In genomic region chrX:131501556-131501955, GRCh38 we compare ENCODE assay signal across 19 cellular contexts. TPM values are rescaled to one million over a fixed set of nuclear protein-coding genes. Genes with fewer than 3 reads are reported as not detected.
"Had no signal": no experiment of that assay in that cellular context is flagged by ENCODE, and none has a peak within 500 bp of the region (broad histone marks: within the 10 kb centered on the region; RNA-seq: fewer than 3 reads in every experiment).

No MANE protein-coding gene starts in this region.

RNA-seq across cellular contexts. Expression of gene OR13H1, which starts 42.3 kb away (rescaled TPM):
- total RNA-seq: activated B cell treated with CpG ODN at 0.5 μM for 24 hours; activated CD4-positive, alpha-beta memory T cell treated with anti-CD3 and anti-CD28 coated beads for 36 hours; activated CD4-positive, alpha-beta T cell treated with anti-CD3 and anti-CD28 coated beads, Interleukin-2, amount 10 ng/mL, durations not matched to agents 24 days and 14 days; activated CD8-positive, alpha-beta memory T cell treated with anti-CD3 and anti-CD28 coated beads for 36 hours; activated CD8-positive, alpha-beta T cell treated with anti-CD3 and anti-CD28 coated beads for 36 hours; activated naive CD4-positive, alpha-beta T cell treated with anti-CD3 and anti-CD28 coated beads for 36 hours; activated naive CD4-positive, alpha-beta T cell treated with anti-CD3 and anti-CD28 coated beads, Interleukin-2, amount 50 U/mL, for 72 hours; activated naive CD8-positive, alpha-beta T cell treated with anti-CD3 and anti-CD28 coated beads for 36 hours; activated T-cell treated with anti-CD3 and anti-CD28 coated beads, Interleukin-2, amount 50 U/mL, for 4 hours; activated T-cell treated with anti-CD3 and anti-CD28 coated beads, Interleukin-2, amount 50 U/mL, for 72 hours; activated T-helper 1 cell treated with anti-CD3 and anti-CD28 coated beads, Interleukin-12 subunit alpha, Interleukin-12 subunit beta, Interleukin-2, Interleukin-4 antibody, amounts not matched to agents 30 ng/mL and 10 ng/mL and 1 ng/mL, durations not matched to agents 14 hours and 24 hours and 36 hours; activated T-helper 17 cell treated with anti-CD3 and anti-CD28 coated beads, Interleukin-2, amount 50 U/mL, for 72 hours; adrenal gland; aorta; astrocyte; body of pancreas; breast epithelium; cardiac septum; cerebellum had no signal
- polyA plus RNA-seq: adrenal gland, aorta had no signal
